ENCODE assay signal across 10 cellular contexts in the genomic region with DNA sequence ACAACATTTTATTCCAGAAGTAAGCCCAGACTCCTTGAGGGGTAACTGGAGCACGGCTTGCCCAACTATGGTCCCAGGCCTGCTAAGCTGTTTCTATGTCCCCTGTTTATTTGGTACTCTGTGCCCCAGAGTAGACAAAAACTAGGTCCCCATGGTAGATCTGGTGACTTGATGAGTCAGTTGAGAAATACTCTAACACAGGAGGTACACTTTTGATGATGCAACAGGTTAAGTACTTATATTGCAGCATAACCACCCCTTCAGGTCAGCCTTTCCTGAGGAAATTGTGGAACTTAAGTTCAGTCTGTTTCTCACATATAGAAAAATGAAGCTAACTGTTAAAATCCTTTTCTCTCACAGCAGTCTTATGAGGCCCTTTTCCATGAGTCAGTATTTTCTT. TPM values are rescaled to one million over a fixed set of nuclear protein-coding genes. Genes with fewer than 3 reads are reported as not detected.
DNase-seq lines count a peak whose midpoint lies in the region; ATAC-seq and TF ChIP-seq lines count a peak whose summit lies in the region.
"Had no signal": no experiment of that assay in that cellular context is flagged by ENCODE, and none has a peak within 500 bp of the region (broad histone marks: within the 10 kb centered on the region; RNA-seq: fewer than 3 reads in every experiment).

No MANE protein-coding gene starts in this region.

- no peak overlapping the region for H3K4me3 ChIP-seq in tibial artery

- peak; percentile 23 to 24 for ATAC-seq in activated CD4-positive, CD25-positive, alpha-beta regulatory T cell treated with anti-CD3 and anti-CD28 coated beads, Interleukin-2, amount 50 U/mL, for 24 hours
- no peak for ATAC-seq in GM18502 (IDR thresholded peaks at IDR 0.05; ENCODE audit: poor library complexity, unreplicated experiment)

- peaks cover 0 to 36% (median 0%) of the 10 kb centered on the region in 4 donors for H3K4me1 ChIP-seq in tibial artery

- TF ChIP-seq CTCF in tibial artery (IDR thresholded peaks at IDR 0.05), result no peak

- DNase-seq in activated CD4-positive, CD25-positive, alpha-beta regulatory T cell treated with anti-CD3 and anti-CD28 coated beads, Interleukin-2, amount 50 U/mL, for 72 hours, result no peak
- DNase-seq in activated T-helper 1 cell treated with anti-CD3 and anti-CD28 coated beads, Interleukin-12 subunit alpha, Interleukin-12 subunit beta, Interleukin-2, Interleukin-4 antibody, amounts not matched to agents 30 ng/mL and 10 ng/mL and 1 ng/mL, durations not matched to agents 14 hours and 24 hours and 36 hours (ENCODE audit: low spot score), result no peak
- DNase-seq in immature natural killer cell (no peak), tibial artery (no peak)
- no peak for DNase-seq in stimulated activated CD4-positive, alpha-beta T cell treated with anti-CD3 and anti-CD28 coated beads, Interleukin-2, amount 100 ng/mL, for 48 hours
- no peak for DNase-seq in activated CD4-positive, alpha-beta T cell treated with anti-CD3 and anti-CD28 coated beads, Interleukin-2, amount 50 U/mL, for 1 hour
- DNase-seq: NCI-H2171; stimulated activated naive CD4-positive, alpha-beta T cell had no signal

- H3K36me3 ChIP-seq in tibial artery, result peaks cover 50 to 94% (median 80%) of the 10 kb centered on the region in 3 donors

- no peak overlapping the region for H3K4me3 Mint-ChIP-seq in activated T-helper 1 cell treated with anti-CD3 and anti-CD28 coated beads, Interleukin-12 subunit alpha, Interleukin-12 subunit beta, Interleukin-2, Interleukin-4 antibody, amounts not matched to agents 30 ng/mL and 10 ng/mL and 1 ng/mL, durations not matched to agents 14 hours and 24 hours and 36 hours
- no peak overlapping the region for H3K4me3 Mint-ChIP-seq in immature natural killer cell

- H3K4me1 Mint-ChIP-seq in activated T-helper 1 cell treated with anti-CD3 and anti-CD28 coated beads, Interleukin-12 subunit alpha, Interleukin-12 subunit beta, Interleukin-2, Interleukin-4 antibody, amounts not matched to agents 30 ng/mL and 10 ng/mL and 1 ng/mL, durations not matched to agents 14 hours and 24 hours and 36 hours (ENCODE audit: low read depth), result peaks cover 30% of the 10 kb centered on the region
- peaks cover 37 to 49% of the 10 kb centered on the region in 2 donors for H3K4me1 Mint-ChIP-seq in immature natural killer cell

- peak overlapping the region; percentile 64 for H3K27ac Mint-ChIP-seq in activated T-helper 1 cell treated with anti-CD3 and anti-CD28 coated beads, Interleukin-12 subunit alpha, Interleukin-12 subunit beta, Interleukin-2, Interleukin-4 antibody, amounts not matched to agents 30 ng/mL and 10 ng/mL and 1 ng/mL, durations not matched to agents 14 hours and 24 hours and 36 hours
- peak overlapping the region in 4 of 6 donors; percentile 0 to 63 (median 52) for H3K27ac Mint-ChIP-seq in immature natural killer cell

- H3K27ac ChIP-seq in tibial artery, result peak overlapping the region; percentile 50 to 71

- intact Hi-C loops in activated T-helper 1 cell treated with anti-CD3 and anti-CD28 coated beads, Interleukin-12 subunit alpha, Interleukin-12 subunit beta, Interleukin-2, Interleukin-4 antibody, amounts not matched to agents 30 ng/mL and 10 ng/mL and 1 ng/mL, durations not matched to agents 14 hours and 24 hours and 36 hours (cut with micrococcal nuclease), result no loop called here
- intact Hi-C loops in tibial artery (cut with DNase I; ENCODE audit: low total_unique reads), result no loop called here

- no peaks in the 10 kb centered on the region for H3K27me3 ChIP-seq in tibial artery

- H3K9me3 ChIP-seq in tibial artery, result no peaks in the 10 kb centered on the region

- H3K36me3 Mint-ChIP-seq in activated T-helper 1 cell treated with anti-CD3 and anti-CD28 coated beads, Interleukin-12 subunit alpha, Interleukin-12 subunit beta, Interleukin-2, Interleukin-4 antibody, amounts not matched to agents 30 ng/mL and 10 ng/mL and 1 ng/mL, durations not matched to agents 14 hours and 24 hours and 36 hours (ENCODE audit: low read depth), result peaks cover 66% of the 10 kb centered on the region
- H3K36me3 Mint-ChIP-seq in immature natural killer cell, result peaks cover 22 to 58% (median 35%) of the 10 kb centered on the region in 3 donors

- H3K9me3 Mint-ChIP-seq in activated T-helper 1 cell treated with anti-CD3 and anti-CD28 coated beads, Interleukin-12 subunit alpha, Interleukin-12 subunit beta, Interleukin-2, Interleukin-4 antibody, amounts not matched to agents 30 ng/mL and 10 ng/mL and 1 ng/mL, durations not matched to agents 14 hours and 24 hours and 36 hours, result no peaks in the 10 kb centered on the region
- no peaks in the 10 kb centered on the region for H3K9me3 Mint-ChIP-seq in immature natural killer cell

- no peaks in the 10 kb centered on the region for H3K27me3 Mint-ChIP-seq in activated T-helper 1 cell treated with anti-CD3 and anti-CD28 coated beads, Interleukin-12 subunit alpha, Interleukin-12 subunit beta, Interleukin-2, Interleukin-4 antibody, amounts not matched to agents 30 ng/mL and 10 ng/mL and 1 ng/mL, durations not matched to agents 14 hours and 24 hours and 36 hours (ENCODE audit: insufficient read depth)
- peaks cover 2 to 6% (median 3%) of the 10 kb centered on the region in 3 donors for H3K27me3 Mint-ChIP-seq in immature natural killer cell (ENCODE audit: low read depth in 3 of 3)

RNA-seq across cellular contexts. Expression of gene TTPAL, which starts 19.6 kb away (rescaled TPM):
- 22.9 and 24.7 TPM in 2 replicates for total RNA-seq in activated T-helper 1 cell treated with anti-CD3 and anti-CD28 coated beads, Interleukin-12 subunit alpha, Interleukin-12 subunit beta, Interleukin-2, Interleukin-4 antibody, amounts not matched to agents 30 ng/mL and 10 ng/mL and 1 ng/mL, durations not matched to agents 14 hours and 24 hours and 36 hours
- 10 to 100 TPM in 1 of 3 donors, 1 to 10 TPM in 2; 5.0 to 13.8 (median 5.6) TPM for polyA plus RNA-seq in immature natural killer cell

RNA-seq across cellular contexts. Expression of gene SERINC3, which starts 26.6 kb away (rescaled TPM):
- total RNA-seq in activated T-helper 1 cell treated with anti-CD3 and anti-CD28 coated beads, Interleukin-12 subunit alpha, Interleukin-12 subunit beta, Interleukin-2, Interleukin-4 antibody, amounts not matched to agents 30 ng/mL and 10 ng/mL and 1 ng/mL, durations not matched to agents 14 hours and 24 hours and 36 hours, result 51.3 and 54.6 TPM in 2 replicates
- polyA plus RNA-seq in immature natural killer cell, result 100 to 1,000 TPM; 180 to 266 (median 215) TPM
